ENCODE assay signal across 1 cellular context in the genomic region with DNA sequence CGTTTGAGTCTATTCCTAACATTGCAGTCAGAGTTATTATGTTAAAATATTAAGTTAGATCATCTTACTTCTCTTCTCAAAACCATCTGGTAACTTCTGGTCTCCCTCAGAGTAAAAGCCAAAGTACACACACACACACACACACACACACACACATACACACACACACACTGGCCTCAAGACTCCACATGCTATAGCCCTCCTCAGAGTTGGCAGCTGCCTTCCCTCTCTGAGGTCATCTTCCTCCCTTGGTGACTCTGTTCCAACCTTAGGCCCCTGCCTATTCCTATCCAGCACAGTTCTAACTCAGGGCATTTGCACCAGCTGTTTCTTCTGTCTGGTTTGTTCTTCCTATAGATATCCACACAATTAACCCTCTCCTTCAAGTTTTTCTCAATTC.
TF ChIP-seq lines count a peak whose summit lies in the region.

No MANE protein-coding gene starts in this region.

TF ChIP-seq in HEK293, 187 proteins besides CTCF, POLR2A, EP300 and RAD21 (continued from another document):
- TF ChIP-seq ZNF623 (tag by site-specific recombination; IDR thresholded peaks at IDR 0.05) (peak; percentile 80), ZNF335 (tag by site-specific recombination; conservative IDR thresholded peaks at IDR 0.05) (peak; percentile 46), ZBTB21 (tag by site-specific recombination; IDR thresholded peaks at IDR 0.05) (0 out of 2 replicates have a peak, but pooled peaks have one; percentile 26), ZXDB (tag by site-specific recombination; IDR thresholded peaks at IDR 0.05) (no peak), ZNF398 (tag by site-specific recombination; IDR thresholded peaks at IDR 0.05) (peak; percentile 80), ZSCAN18 (tag by site-specific recombination; IDR thresholded peaks at IDR 0.05) (0 out of 2 replicates have a peak, but pooled peaks have one; percentile 20), PRDM10 (tag by site-specific recombination; IDR thresholded peaks at IDR 0.05) (peak; percentile 40; the same call in 1 of the 2 replicates), ZNF18 (tag by site-specific recombination; IDR thresholded peaks at IDR 0.05) (no peak), ZNF514 (tag by site-specific recombination; IDR thresholded peaks at IDR 0.05) (no peak), ZFP37 (tag by site-specific recombination; IDR thresholded peaks at IDR 0.05) (peak; percentile 31; the same call in 1 of the 2 replicates), ZFP69B (tag by site-specific recombination; IDR thresholded peaks at IDR 0.05) (0 out of 2 replicates have a peak, but pooled peaks have one; percentile 48), SCRT2 (tag by site-specific recombination; IDR thresholded peaks at IDR 0.05) (no peak), GLIS1 (tag by site-specific recombination; IDR thresholded peaks at IDR 0.05) (peak; percentile 96)
TF ChIP-seq in HEK293: peak in this region for 15.
